Comparison of ENCODE assay signal across 8 cellular contexts in genomic region chr2:225270861-225271260, GRCh38.
DNase-seq lines count a peak whose midpoint lies in the region; ATAC-seq, FAIRE-seq and TF ChIP-seq lines count a peak whose summit lies in the region.
"Had no signal": no experiment of that assay in that cellular context is flagged by ENCODE, and none has a peak within 500 bp of the region (broad histone marks: within the 10 kb centered on the region; RNA-seq: fewer than 3 reads in every experiment).

No MANE protein-coding gene starts in this region.

- POLR2A ChIA-PET in naive thymus-derived CD8-positive, alpha-beta T cell (lab: Charles Lee), result no interaction called here

- no peak for FAIRE-seq in astrocyte (lab: Jason Lieb, UNC)
- FAIRE-seq: TTC549 had no signal

- 10 to 26% (median 18%) methylated on average over 2 of the region's 2 CpGs for WGBS in stomach, 5 donors

- H3K27me3 Mint-ChIP-seq in astrocyte (ENCODE audit: low read depth, unreplicated experiment), result no peaks in the 10 kb centered on the region
- no peaks in the 10 kb centered on the region for H3K27me3 Mint-ChIP-seq in naive thymus-derived CD8-positive, alpha-beta T cell

- peak; percentile 57 for DNase-seq in GM10266 (ENCODE audit: extremely low spot score)
- peak; percentile 88 for DNase-seq in NCI-H345 (lab: John Stamatoyannopoulos, UW)
- DNase-seq in astrocyte (ENCODE audit: low read depth), result peak; percentile 58
- peak in 4 of 10 donors; percentile 3 to 22 (median 7) for DNase-seq in naive thymus-derived CD8-positive, alpha-beta T cell
- DNase-seq in stomach, result no peak

- H3K27ac ChIP-seq in astrocyte (ENCODE audit: low read depth, low read length) (no peak overlapping the region), stomach (no peak overlapping the region)

- ATAC-seq in GM19452 (IDR thresholded peaks at IDR 0.05; ENCODE audit: unreplicated experiment) (peak; percentile 100), HG03175 (IDR thresholded peaks at IDR 0.05; ENCODE audit: unreplicated experiment) (peak; percentile 99)
- peak; percentile 35 to 69 for ATAC-seq in naive thymus-derived CD8-positive, alpha-beta T cell

- no peak overlapping the region for H3K4me3 ChIP-seq in astrocyte (ENCODE audit: insufficient read depth, low read depth, low read length)
- H3K4me3 ChIP-seq in stomach, result no peak overlapping the region

- no peak overlapping the region for H3K4me3 Mint-ChIP-seq in astrocyte (ENCODE audit: unreplicated experiment)
- no peak overlapping the region for H3K4me3 Mint-ChIP-seq in naive thymus-derived CD8-positive, alpha-beta T cell

- H3K4me1 ChIP-seq in astrocyte (ENCODE audit: insufficient read depth, low read length) (no peaks in the 10 kb centered on the region), stomach (no peaks in the 10 kb centered on the region)

- H3K27ac Mint-ChIP-seq in astrocyte (ENCODE audit: unreplicated experiment), result no peak overlapping the region
- no peak overlapping the region for H3K27ac Mint-ChIP-seq in naive thymus-derived CD8-positive, alpha-beta T cell

- intact Hi-C loops in stomach (cut with DNase I; ENCODE audit: low total_unique reads), result no loop called here

- H3K4me2 ChIP-seq in astrocyte (ENCODE audit: low read length), result no peak overlapping the region

- H3K27me3 ChIP-seq in astrocyte (ENCODE audit: insufficient read depth, low read length) (no peaks in the 10 kb centered on the region), stomach (no peaks in the 10 kb centered on the region)

- H3K79me2 ChIP-seq in astrocyte (ENCODE audit: insufficient read depth, low read length), result no peaks in the 10 kb centered on the region

- H3K9ac ChIP-seq in astrocyte (ENCODE audit: low read length), result no peak overlapping the region

- H3K36me3 ChIP-seq in astrocyte (ENCODE audit: insufficient read depth, low read length) (no peaks in the 10 kb centered on the region), stomach (no peaks in the 10 kb centered on the region)

- TF ChIP-seq POLR2A in stomach (IDR thresholded peaks at IDR 0.05), result no peak

- H3K4me1 Mint-ChIP-seq in astrocyte (ENCODE audit: low read depth, unreplicated experiment), result peaks cover 2% of the 10 kb centered on the region
- peaks cover 0 to 9% (median 1%) of the 10 kb centered on the region in 4 donors for H3K4me1 Mint-ChIP-seq in naive thymus-derived CD8-positive, alpha-beta T cell

- TF ChIP-seq CTCF in GM10266 (IDR thresholded peaks at IDR 0.05; ENCODE audit: control insufficient read depth, insufficient read depth, low read depth, missing control alignments) (no peak), astrocyte (IDR thresholded peaks at IDR 0.05; ENCODE audit: insufficient read depth, low read depth, low read length) (peak; percentile 13), stomach (IDR thresholded peaks at IDR 0.05) (no peak)

- H4K20me1 ChIP-seq in astrocyte (ENCODE audit: insufficient read depth, low read length), result no peaks in the 10 kb centered on the region

- H3K9me3 ChIP-seq in astrocyte (ENCODE audit: insufficient read depth, low read depth, low read length), result no peaks in the 10 kb centered on the region
- H3K9me3 ChIP-seq in stomach, result peaks cover 0 to 5% (median 2%) of the 10 kb centered on the region in 4 donors

- H3K9me3 Mint-ChIP-seq in astrocyte (ENCODE audit: unreplicated experiment), result peaks cover 2% of the 10 kb centered on the region
- peaks cover 0 to 17% (median 3%) of the 10 kb centered on the region in 9 donors for H3K9me3 Mint-ChIP-seq in naive thymus-derived CD8-positive, alpha-beta T cell

- TF ChIP-seq EP300 in stomach (IDR thresholded peaks at IDR 0.05), result no peak

- no peak overlapping the region for H2AFZ ChIP-seq in astrocyte (ENCODE audit: low read depth, low read length)

- no peaks in the 10 kb centered on the region for H3K36me3 Mint-ChIP-seq in astrocyte (ENCODE audit: low read depth, unreplicated experiment)
- peaks cover 0 to 9% (median 9%) of the 10 kb centered on the region in 3 donors for H3K36me3 Mint-ChIP-seq in naive thymus-derived CD8-positive, alpha-beta T cell
